Comparison of ENCODE assay signal across 20 cellular contexts in genomic region chr10:51602326-51602725, GRCh38.
"Had no signal": no experiment of that assay in that cellular context is flagged by ENCODE, and none has a peak within 500 bp of the region (broad histone marks: within the 10 kb centered on the region; RNA-seq: fewer than 3 reads in every experiment).

No MANE protein-coding gene starts in this region.

- H3K4me1 Mint-ChIP-seq: activated CD8-positive, alpha-beta memory T cell treated with anti-CD3 and anti-CD28 coated beads, Interleukin-2, amount 10 ng/mL, durations not matched to agents 7 days and 5 days; activated naive CD4-positive, alpha-beta T cell treated with anti-CD3 and anti-CD28 coated beads, Interleukin-2, amount 50 U/mL, for 24 hours; central memory CD8-positive, alpha-beta T cell; memory B cell had no signal

- H3K27ac ChIP-seq: body of pancreas, heart right ventricle, left ventricle myocardium inferior, suprapubic skin had no signal

- H3K9me3 Mint-ChIP-seq: activated naive CD4-positive, alpha-beta T cell treated with anti-CD3 and anti-CD28 coated beads, Interleukin-2, amount 50 U/mL, for 24 hours; activated T-cell treated with anti-CD3 and anti-CD28 coated beads, Interleukin-2, amount 50 U/mL, for 24 hours; dendritic cell treated with granulocyte-macrophage colony-stimulating factor and Interleukin-4, amounts not matched to agents 40 ng/mL and 50 ng/mL, for 4 days; nephron; type B pancreatic cell had no signal

- DNase-seq: activated CD4-positive, alpha-beta T cell treated with anti-CD3 and anti-CD28 coated beads, Interleukin-2, amount 50 U/mL, for 4 hours; activated CD4-positive, CD25-positive, alpha-beta regulatory T cell treated with anti-CD3 and anti-CD28 coated beads, Interleukin-2, amount 50 U/mL, for 72 hours; activated CD8-positive, alpha-beta memory T cell treated with anti-CD3 and anti-CD28 coated beads, Interleukin-2, amount 10 ng/mL, durations not matched to agents 7 days and 5 days; activated effector memory CD4-positive, alpha-beta T cell treated with Interleukin-2 at 50 U/mL for 16 hours; activated T-cell treated with anti-CD3 and anti-CD28 coated beads, Interleukin-2, amount 50 U/mL, for 24 hours; amniotic stem cell; body of pancreas; effector memory CD8-positive, alpha-beta T cell; heart right ventricle; left ventricle myocardium inferior; stimulated activated CD4-positive, alpha-beta T cell treated with anti-CD3 and anti-CD28 coated beads, Interleukin-2, amount 100 ng/mL, for 48 hours; stimulated activated naive CD4-positive, alpha-beta T cell treated with Interleukin-2 at 50 U/mL for 16 hours; T-helper 2 cell had no signal

- H3K36me3 Mint-ChIP-seq: activated CD8-positive, alpha-beta memory T cell treated with anti-CD3 and anti-CD28 coated beads, Interleukin-2, amount 10 ng/mL, durations not matched to agents 7 days and 5 days; activated naive CD4-positive, alpha-beta T cell treated with anti-CD3 and anti-CD28 coated beads, Interleukin-2, amount 50 U/mL, for 24 hours; memory B cell; type B pancreatic cell had no signal

- H3K4me1 ChIP-seq: left ventricle myocardium inferior had no signal

- H3K27me3 Mint-ChIP-seq: activated CD8-positive, alpha-beta memory T cell treated with anti-CD3 and anti-CD28 coated beads, Interleukin-2, amount 10 ng/mL, durations not matched to agents 7 days and 5 days; activated naive CD4-positive, alpha-beta T cell treated with anti-CD3 and anti-CD28 coated beads, Interleukin-2, amount 50 U/mL, for 24 hours; central memory CD8-positive, alpha-beta T cell; dendritic cell treated with granulocyte-macrophage colony-stimulating factor and Interleukin-4, amounts not matched to agents 40 ng/mL and 50 ng/mL, for 4 days; effector memory CD8-positive, alpha-beta T cell; memory B cell; type B pancreatic cell had no signal

- H3K36me3 ChIP-seq: heart right ventricle, left ventricle myocardium inferior, suprapubic skin had no signal

- H3K4me3 Mint-ChIP-seq: activated CD8-positive, alpha-beta memory T cell treated with anti-CD3 and anti-CD28 coated beads, Interleukin-2, amount 10 ng/mL, durations not matched to agents 7 days and 5 days; activated naive CD4-positive, alpha-beta T cell treated with anti-CD3 and anti-CD28 coated beads, Interleukin-2, amount 50 U/mL, for 24 hours; activated T-cell treated with anti-CD3 and anti-CD28 coated beads, Interleukin-2, amount 50 U/mL, for 24 hours; central memory CD8-positive, alpha-beta T cell; dendritic cell treated with granulocyte-macrophage colony-stimulating factor and Interleukin-4, amounts not matched to agents 40 ng/mL and 50 ng/mL, for 4 days; effector memory CD8-positive, alpha-beta T cell; memory B cell; nephron; type B pancreatic cell had no signal

- H3K4me3 ChIP-seq: body of pancreas, heart right ventricle, left ventricle myocardium inferior, suprapubic skin had no signal

- ATAC-seq: activated CD8-positive, alpha-beta memory T cell treated with anti-CD3 and anti-CD28 coated beads, Interleukin-2, amount 10 ng/mL, durations not matched to agents 7 days and 5 days; body of pancreas; effector memory CD8-positive, alpha-beta T cell; heart right ventricle had no signal

- H3K9me3 ChIP-seq: body of pancreas, heart right ventricle, left ventricle myocardium inferior, suprapubic skin had no signal

- H3K27ac Mint-ChIP-seq: activated CD8-positive, alpha-beta memory T cell treated with anti-CD3 and anti-CD28 coated beads, Interleukin-2, amount 10 ng/mL, durations not matched to agents 7 days and 5 days; activated naive CD4-positive, alpha-beta T cell treated with anti-CD3 and anti-CD28 coated beads, Interleukin-2, amount 50 U/mL, for 24 hours; activated T-cell treated with anti-CD3 and anti-CD28 coated beads, Interleukin-2, amount 50 U/mL, for 24 hours; dendritic cell treated with granulocyte-macrophage colony-stimulating factor and Interleukin-4, amounts not matched to agents 40 ng/mL and 50 ng/mL, for 4 days; effector memory CD8-positive, alpha-beta T cell; memory B cell; type B pancreatic cell had no signal

- H3K27me3 ChIP-seq: body of pancreas, heart right ventricle, suprapubic skin had no signal
